8 cellular contexts compared by ENCODE assay signal in the genomic region with DNA sequence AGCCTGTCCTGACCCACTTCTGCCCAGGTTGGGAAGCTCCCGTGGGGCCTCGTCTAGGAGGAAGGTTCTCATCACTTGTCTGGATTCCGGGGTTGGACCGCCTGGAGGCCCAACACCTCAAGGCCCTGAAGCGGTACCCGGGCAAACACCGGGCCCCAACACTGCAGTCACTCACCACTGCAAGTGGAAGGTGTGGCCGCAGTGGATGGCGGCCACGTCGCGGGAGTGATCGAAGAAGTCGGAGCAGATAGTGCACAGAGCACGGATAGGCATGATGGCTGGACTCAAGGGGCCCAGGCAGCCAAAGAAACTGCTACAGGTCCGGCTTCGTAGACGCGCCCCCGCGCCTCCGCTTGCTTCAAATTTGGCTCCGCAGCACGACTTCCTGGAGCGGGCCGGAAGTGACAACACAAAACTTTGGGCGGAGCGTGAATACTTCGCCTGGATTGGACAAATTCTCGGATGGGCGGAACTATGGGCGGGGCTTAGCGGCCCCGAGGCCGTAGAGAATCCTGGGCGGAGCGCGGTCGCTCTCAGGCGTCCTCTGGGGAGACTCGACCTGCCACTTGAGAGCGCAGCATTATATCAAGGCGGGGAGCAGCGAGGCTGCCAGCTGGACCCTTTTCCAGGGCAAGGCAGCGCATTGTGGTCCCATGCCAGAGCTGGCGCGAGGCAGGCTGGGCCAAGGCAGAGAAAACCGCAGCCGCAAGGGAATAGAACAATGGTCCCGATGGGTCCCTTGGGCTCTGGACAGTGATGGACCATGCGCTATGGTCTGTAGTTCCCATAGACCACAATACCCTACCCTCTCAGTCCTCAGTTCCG. TPM values are rescaled to one million over a fixed set of nuclear protein-coding genes. Genes with fewer than 3 reads are reported as not detected.
DNase-seq lines count a peak whose midpoint lies in the region; ATAC-seq, FAIRE-seq and TF ChIP-seq lines count a peak whose summit lies in the region.

A gene with protein sequence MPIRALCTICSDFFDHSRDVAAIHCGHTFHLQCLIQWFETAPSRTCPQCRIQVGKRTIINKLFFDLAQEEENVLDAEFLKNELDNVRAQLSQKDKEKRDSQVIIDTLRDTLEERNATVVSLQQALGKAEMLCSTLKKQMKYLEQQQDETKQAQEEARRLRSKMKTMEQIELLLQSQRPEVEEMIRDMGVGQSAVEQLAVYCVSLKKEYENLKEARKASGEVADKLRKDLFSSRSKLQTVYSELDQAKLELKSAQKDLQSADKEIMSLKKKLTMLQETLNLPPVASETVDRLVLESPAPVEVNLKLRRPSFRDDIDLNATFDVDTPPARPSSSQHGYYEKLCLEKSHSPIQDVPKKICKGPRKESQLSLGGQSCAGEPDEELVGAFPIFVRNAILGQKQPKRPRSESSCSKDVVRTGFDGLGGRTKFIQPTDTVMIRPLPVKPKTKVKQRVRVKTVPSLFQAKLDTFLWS (minus strand): TSS at position 384 of the 825 bp plus-strand sequence. CDS start 111 bp downstream, at position 273.

- peak within 1 kb of the TSS; percentile 89 to 94 (median 90) for H3K4me3 Mint-ChIP-seq in nephron

- no peaks in the 10 kb centered on the region for H3K27me3 Mint-ChIP-seq in nephron (ENCODE audit: low read depth)

- TF ChIP-seq POLR2A in H54 (IDR thresholded peaks at IDR 0.05; ENCODE audit: low read depth, low read length) (peak; percentile 56; the same call in 1 of the 2 replicates), Raji (IDR thresholded peaks at IDR 0.05; ENCODE audit: insufficient read depth, low read depth, low read length) (peak; percentile 91)

- H3K9me3 Mint-ChIP-seq in nephron = no peaks in the 10 kb centered on the region

- no peaks in the 10 kb centered on the region for H3K36me3 Mint-ChIP-seq in nephron (ENCODE audit: low read depth)

- H3K4me1 Mint-ChIP-seq in nephron = peaks cover 9% of the 10 kb centered on the region

- DNase-seq in ELR (ENCODE audit: low read depth) (peak; percentile 95), H54 (ENCODE audit: insufficient read length, low spot score) (peak; percentile 97), LoVo (ENCODE audit: low spot score) (peak; percentile 97), fibroblast of the aortic adventitia (ENCODE audit: low read depth) (peak; percentile 91)
- peak; percentile 85 for DNase-seq in activated T-helper 9 cell treated with anti-CD3 and anti-CD28 coated beads, Interleukin-2, amount 50 U/mL, for 16 hours (ENCODE audit: low read depth)
- peak; percentile 95 for DNase-seq in stimulated activated naive CD8-positive, alpha-beta T cell treated with anti-CD3 and anti-CD28 coated beads, Interleukin-15, Interleukin-2, amounts not matched to agents 100 U/mL and 50 U/mL, for 24 hours

- TF ChIP-seq CTCF in fibroblast of the aortic adventitia (IDR thresholded peaks at IDR 0.05; ENCODE audit: insufficient read depth, low read length) (no peak), nephron (IDR thresholded peaks at IDR 0.05; ENCODE audit: unreplicated experiment in 3 of 3) (no peak)

- peak within 1 kb of the TSS; percentile 94 for H3K4me3 ChIP-seq in fibroblast of the aortic adventitia (ENCODE audit: low read depth, low read length)

- FAIRE-seq in H54 (lab: Jason Lieb, UNC) = peak; percentile 58

- peak; percentile 98 for ATAC-seq in stimulated activated naive CD8-positive, alpha-beta T cell treated with anti-CD3 and anti-CD28 coated beads, Interleukin-15, Interleukin-2, amounts not matched to agents 100 U/mL and 50 U/mL, for 24 hours

- H3K27ac Mint-ChIP-seq in nephron = peak within 1 kb of the TSS; percentile 62 to 86 (median 83)

RNA-seq across cellular contexts. Expression of the gene that starts here (rescaled TPM):
- 1.3 and 7.7 TPM in 2 replicates for total RNA-seq in fibroblast of the aortic adventitia (ENCODE audit: low replicate concordance)

Comparison
In these comparisons a context has a peak if more than half of its experiments do, and no peak if none do; other contexts are left out.
1. Peak in every context shown above with its lines: DNase-seq, ATAC-seq and H3K4me3 ChIP-seq.